22 cellular contexts compared by ENCODE assay signal in genomic region chr19:51727349-51727880, GRCh38. TPM values are rescaled to one million over a fixed set of nuclear protein-coding genes. Genes with fewer than 3 reads are reported as not detected.
A peak's percentile ranks its signal among the peaks of the same experiment; 100 is the strongest.
DNase-seq lines count a peak whose midpoint lies in the region; ATAC-seq, FAIRE-seq and TF ChIP-seq lines count a peak whose summit lies in the region.
"Had no signal": no experiment of that assay in that cellular context is flagged by ENCODE, and none has a peak within 500 bp of the region (broad histone marks: within the 10 kb centered on the region; RNA-seq: fewer than 3 reads in every experiment).

No MANE protein-coding gene starts in this region.

- FAIRE-seq in K562 (lab: Jason Lieb, UNC) (no peak), urothelium cell line (lab: Jason Lieb, UNC) (no peak)
- FAIRE-seq: endometrium, G401.6, GM19239 had no signal

- CTCF ChIA-PET in K562 (lab: Yijun Ruan, JAX; ENCODE audit: low intra/inter-chr PET ratio), result no interaction called here
- CTCF ChIA-PET in activated naive CD4-positive, alpha-beta T cell treated with anti-CD3 and anti-CD28 coated beads, Interleukin-2, amount 10 ng/mL, durations not matched to agents 7 days and 5 days (lab: Charles Lee), result no interaction called here

- H3K9me1 ChIP-seq in K562 (ENCODE audit: control insufficient read depth, insufficient read depth, low read length), result no peaks in the 10 kb centered on the region

- peaks cover 29% of the 10 kb centered on the region for H3K27me3 Mint-ChIP-seq in activated naive CD4-positive, alpha-beta T cell treated with anti-CD3 and anti-CD28 coated beads, Interleukin-2, amount 10 ng/mL, durations not matched to agents 7 days and 5 days

- TF ChIP-seq EP300 in K562 (IDR thresholded peaks at IDR 0.05; ENCODE audit: low read length), result no peak

- no peaks in the 10 kb centered on the region for H3K79me2 ChIP-seq in K562 (ENCODE audit: control insufficient read depth, insufficient read depth, low read length)

- no peak overlapping the region for H3K27ac ChIP-seq in K562 (ENCODE audit: extremely low read depth, low read depth, low read length)
- peak overlapping the region; percentile 91 for H3K27ac ChIP-seq in foreskin keratinocyte
- H3K27ac ChIP-seq: left lung, PC-9, tibial nerve had no signal

- peaks cover 21% of the 10 kb centered on the region for H3K9me3 Mint-ChIP-seq in activated naive CD4-positive, alpha-beta T cell treated with anti-CD3 and anti-CD28 coated beads, Interleukin-2, amount 10 ng/mL, durations not matched to agents 7 days and 5 days

- POLR2A ChIA-PET in K562 (lab: Yijun Ruan, JAX), result interaction anchor here (0.9 kb wide), 1 partner anchor 10 kb away, joined by 4 read pairs; no protein-coding TSS in a partner anchor

- no peak for TF ChIP-seq RAD21 in K562 (CRISPR knock-in tag; conservative IDR thresholded peaks at IDR 0.05 in 1 of 2, IDR thresholded peaks at IDR 0.05 in 1 of 2)

- H3K9ac ChIP-seq in K562 (ENCODE audit: insufficient read depth in 1 of 2, low read depth in 2 of 2, low read length in 2 of 2), result no peak overlapping the region

- ATAC-seq in K562 (no peak), foreskin keratinocyte (no peak), GM21737 (IDR thresholded peaks at IDR 0.05; ENCODE audit: unreplicated experiment) (no peak), Right ventricle myocardium inferior (no peak)
- ATAC-seq: activated naive CD4-positive, alpha-beta T cell treated with anti-CD3 and anti-CD28 coated beads, Interleukin-2, amount 50 U/mL, for 72 hours; left lung; natural killer cell had no signal

- WGBS in K562 (ENCODE audit: insufficient coverage, low coverage, missing lambda C conversion rate), result 32% methylated on average over 7 of the region's 7 CpGs

- no peaks in the 10 kb centered on the region for H3K36me3 ChIP-seq in K562 (ENCODE audit: control insufficient read depth, insufficient read depth, low read length)
- H3K36me3 ChIP-seq: left lung, tibial nerve had no signal

- H3K27ac Mint-ChIP-seq in activated naive CD4-positive, alpha-beta T cell treated with anti-CD3 and anti-CD28 coated beads, Interleukin-2, amount 10 ng/mL, durations not matched to agents 7 days and 5 days, result no peak overlapping the region
- H3K27ac Mint-ChIP-seq: activated naive CD4-positive, alpha-beta T cell treated with anti-CD3 and anti-CD28 coated beads, Interleukin-2, amount 50 U/mL, for 72 hours; natural killer cell had no signal

- peaks cover 12 to 29% of the 10 kb centered on the region in 2 experiments; a peak in 4 of 5 replicates for H3K4me1 ChIP-seq in K562 (replicated peaks in 1 of 2; ENCODE audit: control insufficient read depth in 2 of 2, insufficient read depth in 2 of 2, low read length in 2 of 2)
- peaks cover 7% of the 10 kb centered on the region for H3K4me1 ChIP-seq in foreskin keratinocyte
- H3K4me1 ChIP-seq: left lung had no signal

- in situ Hi-C loops in K562 (cut with MboI), result no loop called here

- no peak for TF ChIP-seq POLR2A in K562 (conservative IDR thresholded peaks at IDR 0.05)

- H3K4me3 ChIP-seq in K562, result no peak overlapping the region
- H3K4me3 ChIP-seq: left lung, PC-9, tibial nerve had no signal

- H3K9me3 ChIP-seq in K562 (replicated peaks; ENCODE audit: control insufficient read depth, insufficient read depth, low read depth, low read length), result no peaks in the 10 kb centered on the region

- intact Hi-C loops in K562 (cut with micrococcal nuclease), result no loop called here
- intact Hi-C loops in Right ventricle myocardium inferior (cut with DNase I), result no loop called here

- H3K4me1 Mint-ChIP-seq in activated naive CD4-positive, alpha-beta T cell treated with anti-CD3 and anti-CD28 coated beads, Interleukin-2, amount 10 ng/mL, durations not matched to agents 7 days and 5 days, result no peaks in the 10 kb centered on the region
- H3K4me1 Mint-ChIP-seq: CD8-positive, alpha-beta memory T cell; natural killer cell had no signal

- H2AFZ ChIP-seq in K562 (ENCODE audit: low read depth, low read length), result no peak overlapping the region
- H2AFZ ChIP-seq: PC-9 had no signal

- H3K36me3 Mint-ChIP-seq in activated naive CD4-positive, alpha-beta T cell treated with anti-CD3 and anti-CD28 coated beads, Interleukin-2, amount 10 ng/mL, durations not matched to agents 7 days and 5 days, result no peaks in the 10 kb centered on the region
- H3K36me3 Mint-ChIP-seq: natural killer cell had no signal

- no TSS peak for BruUV-seq in K562 (replicated peaks; lab: Mats Ljungman, UMichigan)

- no peaks in the 10 kb centered on the region for H4K20me1 ChIP-seq in K562 (replicated peaks; ENCODE audit: control insufficient read depth, insufficient read depth, low read length)

- DNase-seq in HS-27A (ENCODE audit: low read depth) (peak; percentile 64), K562 (ENCODE audit: extremely low read depth in 1 of 4, low spot score in 3 of 4) (no peak), foreskin keratinocyte (peak in 1 of 2 donors; percentile 53), urothelium cell line (ENCODE audit: low spot score) (peak; percentile 36), Right ventricle myocardium inferior (ENCODE audit: missing footprints) (no peak)
- no peak for DNase-seq in activated naive CD4-positive, alpha-beta T cell treated with anti-CD3 and anti-CD28 coated beads, Interleukin-2, amount 10 ng/mL, durations not matched to agents 7 days and 5 days
- DNase-seq: activated CD8-positive, alpha-beta memory T cell treated with anti-CD3 and anti-CD28 coated beads, Interleukin-2, amount 50 U/mL, for 4 hours; CD8-positive, alpha-beta memory T cell; central memory CD4-positive, alpha-beta T cell; KBM-7; left lung; natural killer cell; NCI-H1694; NCI-H510A treated with DMSO at 0.1 percent for 48 hours; T-helper 1 cell had no signal

- TF ChIP-seq CTCF in K562 (IDR thresholded peaks at IDR 0.05 in 2 of 3, conservative IDR thresholded peaks at IDR 0.05 in 1 of 3; ENCODE audit: insufficient read depth in 2 of 3, low read depth in 1 of 3, low read length in 3 of 3) (no peak), foreskin keratinocyte (conservative IDR thresholded peaks at IDR 0.05) (no peak)

- H3K4me3 Mint-ChIP-seq in activated naive CD4-positive, alpha-beta T cell treated with anti-CD3 and anti-CD28 coated beads, Interleukin-2, amount 10 ng/mL, durations not matched to agents 7 days and 5 days, result no peak overlapping the region
- H3K4me3 Mint-ChIP-seq: natural killer cell had no signal

- H3K27me3 ChIP-seq in K562 (ENCODE audit: control insufficient read depth in 2 of 2, insufficient read depth in 2 of 2, low read length in 2 of 2), result peaks cover 0 to 4% of the 10 kb centered on the region in 2 experiments; a peak in 1 of 5 replicates
- peaks cover 26% of the 10 kb centered on the region for H3K27me3 ChIP-seq in foreskin keratinocyte

- H3K4me2 ChIP-seq in K562 (ENCODE audit: insufficient read depth, low read length), result no peak overlapping the region
- H3K4me2 ChIP-seq: PC-9 had no signal

RNA-seq across cellular contexts. Expression of gene HAS1, which starts 3.6 kb away (rescaled TPM):
- 0.65 and 0.79 TPM in 2 replicates for total RNA-seq in K562 (2011; cell fraction: chromatin; rRNA removed; ENCODE audit: low replicate concordance)
- 0.53 and 1.3 TPM in 2 replicates for total RNA-seq in K562 (2011; cell fraction: nucleolus; rRNA removed)
- total RNA-seq in K562 (2011; cell fraction: nucleoplasm; rRNA removed), result 0.51 TPM in 1 of 2 replicates, not detected in the other
- total RNA-seq in K562 (2014; rRNA removed) (not detected in 2 replicates), K562 (2014; rRNA removed; fragmentation: Illumina TruSeq; extraction: Trizol) (not detected in 2 replicates), K562 (2015; rRNA removed; fragmentation: Illumina TruSeq; extraction: Trizol) (0.08 TPM in 1 of 2 replicates, not detected in the other), K562 (2021) (0.09 and 0.18 TPM in 2 replicates), foreskin keratinocyte (not detected in 2 replicates), Right ventricle myocardium inferior (0.57 TPM)
- polyA plus RNA-seq in K562 (2011; rRNA removed) (0.22 and 0.27 TPM in 2 replicates), K562 (2014; fragmentation: Illumina TruSeq; extraction: Trizol) (not detected in 2 replicates), K562 (2014; fragmentation: Nextera tagmentation; extraction: Ambion mirVana) (not detected), K562 (2014; rRNA removed) (0.05 TPM in 1 of 2 replicates, not detected in the other), foreskin keratinocyte (not detected in 2 replicates)
- polyA plus RNA-seq in K562 (2011; cell fraction: cytosol; rRNA removed), result 0.28 and 1.00 TPM in 2 replicates
- polyA plus RNA-seq in K562 (2011; cell fraction: nucleus; rRNA removed), result 0.13 and 0.61 TPM in 2 replicates
- 0.18 and 0.22 TPM in 2 replicates for polyA plus RNA-seq in K562 (2012)
- polyA minus RNA-seq in K562 (2011; rRNA and poly(A)+ RNA removed), result 0.28 TPM in 1 of 2 replicates, not detected in the other
- not detected in 2 replicates for polyA minus RNA-seq in K562 (2011; cell fraction: cytosol; rRNA and poly(A)+ RNA removed)
- polyA minus RNA-seq in K562 (2011; cell fraction: nucleus; rRNA and poly(A)+ RNA removed), result not detected in 2 replicates
- total RNA-seq: activated naive CD4-positive, alpha-beta T cell treated with anti-CD3 and anti-CD28 coated beads, Interleukin-2, amount 50 U/mL, for 72 hours; CD8-positive, alpha-beta memory T cell; natural killer cell; PC-9 had no signal
- polyA plus RNA-seq: CD8-positive, alpha-beta memory T cell had no signal

RNA-seq across cellular contexts. Expression of gene FPR1, which starts 24.3 kb away (rescaled TPM):
- not detected in 2 replicates for total RNA-seq in K562 (2011; cell fraction: chromatin; rRNA removed; ENCODE audit: low replicate concordance)
- total RNA-seq in K562 (2011; cell fraction: nucleolus; rRNA removed), result not detected in 2 replicates
- not detected in 2 replicates for total RNA-seq in K562 (2011; cell fraction: nucleoplasm; rRNA removed)
- total RNA-seq in K562 (2014; rRNA removed), result not detected in 2 replicates
- total RNA-seq in K562 (2014; rRNA removed; fragmentation: Illumina TruSeq; extraction: Trizol), result not detected in 2 replicates
- 0.25 TPM in 1 of 2 replicates, not detected in the other for total RNA-seq in K562 (2015; rRNA removed; fragmentation: Illumina TruSeq; extraction: Trizol)
- total RNA-seq in K562 (2021), result 0.18 TPM in 1 of 2 replicates, not detected in the other
- 0.04 TPM in 1 of 2 replicates, not detected in the other for polyA plus RNA-seq in K562 (2011; rRNA removed)
- 0.07 and 0.12 TPM in 2 replicates for polyA plus RNA-seq in K562 (2011; cell fraction: cytosol; rRNA removed)
- not detected in 2 replicates for polyA plus RNA-seq in K562 (2011; cell fraction: nucleus; rRNA removed)
- polyA plus RNA-seq in K562 (2012), result 0.07 and 0.19 TPM in 2 replicates
- 0.06 and 0.12 TPM in 2 replicates for polyA plus RNA-seq in K562 (2014; fragmentation: Illumina TruSeq; extraction: Trizol)
- polyA plus RNA-seq in K562 (2014; fragmentation: Nextera tagmentation; extraction: Ambion mirVana), result under 1 TPM; 0.10 to 0.14 TPM
- polyA plus RNA-seq in K562 (2014; rRNA removed), result 1.7 TPM in 1 of 2 replicates, not detected in the other
- 0.14 and 0.15 TPM in 2 replicates for polyA minus RNA-seq in K562 (2011; rRNA and poly(A)+ RNA removed)
- polyA minus RNA-seq in K562 (2011; cell fraction: cytosol; rRNA and poly(A)+ RNA removed), result not detected in 2 replicates
- polyA minus RNA-seq in K562 (2011; cell fraction: nucleus; rRNA and poly(A)+ RNA removed), result not detected in 2 replicates
- 0.46 TPM in 1 of 2 replicates, not detected in the other for total RNA-seq in foreskin keratinocyte
- polyA plus RNA-seq in foreskin keratinocyte, result 0.40 TPM in 1 of 2 replicates, not detected in the other
- 5.3 TPM for total RNA-seq in Right ventricle myocardium inferior
- total RNA-seq: activated naive CD4-positive, alpha-beta T cell treated with anti-CD3 and anti-CD28 coated beads, Interleukin-2, amount 50 U/mL, for 72 hours; CD8-positive, alpha-beta memory T cell; PC-9 had no signal
- polyA plus RNA-seq: CD8-positive, alpha-beta memory T cell had no signal

RNA-seq across cellular contexts. Expression of gene FPR2, which starts 33.6 kb away (rescaled TPM):
- not detected in 2 replicates for total RNA-seq in K562 (2011; cell fraction: chromatin; rRNA removed; ENCODE audit: low replicate concordance)
- total RNA-seq in K562 (2011; cell fraction: nucleolus; rRNA removed), result not detected in 2 replicates
- not detected in 2 replicates for total RNA-seq in K562 (2011; cell fraction: nucleoplasm; rRNA removed)
- not detected in 2 replicates for total RNA-seq in K562 (2014; rRNA removed)
- not detected in 2 replicates for total RNA-seq in K562 (2014; rRNA removed; fragmentation: Illumina TruSeq; extraction: Trizol)
- total RNA-seq in K562 (2015; rRNA removed; fragmentation: Illumina TruSeq; extraction: Trizol), result not detected in 2 replicates
- not detected in 2 replicates for total RNA-seq in K562 (2021)
- polyA plus RNA-seq in K562 (2011; rRNA removed), result not detected in 2 replicates
- polyA plus RNA-seq in K562 (2011; cell fraction: cytosol; rRNA removed), result 0.07 TPM in 1 of 2 replicates, not detected in the other
- polyA plus RNA-seq in K562 (2011; cell fraction: nucleus; rRNA removed), result not detected in 2 replicates
- 0.04 and 0.12 TPM in 2 replicates for polyA plus RNA-seq in K562 (2012)
- not detected in 2 replicates for polyA plus RNA-seq in K562 (2014; fragmentation: Illumina TruSeq; extraction: Trizol)
- polyA plus RNA-seq in K562 (2014; fragmentation: Nextera tagmentation; extraction: Ambion mirVana), result under 1 TPM; 0.03 to 0.07 TPM
- polyA plus RNA-seq in K562 (2014; rRNA removed), result 0.15 and 0.19 TPM in 2 replicates
- polyA minus RNA-seq in K562 (2011; rRNA and poly(A)+ RNA removed), result not detected in 2 replicates
- not detected in 2 replicates for polyA minus RNA-seq in K562 (2011; cell fraction: cytosol; rRNA and poly(A)+ RNA removed)
- polyA minus RNA-seq in K562 (2011; cell fraction: nucleus; rRNA and poly(A)+ RNA removed), result not detected in 2 replicates
- not detected in 2 replicates for total RNA-seq in foreskin keratinocyte
- not detected in 2 replicates for polyA plus RNA-seq in foreskin keratinocyte
- total RNA-seq in Right ventricle myocardium inferior, result 0.95 TPM
- total RNA-seq: activated naive CD4-positive, alpha-beta T cell treated with anti-CD3 and anti-CD28 coated beads, Interleukin-2, amount 50 U/mL, for 72 hours; CD8-positive, alpha-beta memory T cell; PC-9 had no signal
- polyA plus RNA-seq: CD8-positive, alpha-beta memory T cell had no signal

RNA-seq across cellular contexts. Expression of gene SPACA6, which starts 34.3 kb away (rescaled TPM):
- total RNA-seq in K562 (2011; cell fraction: chromatin; rRNA removed; ENCODE audit: low replicate concordance), result 25.4 and 53.9 TPM in 2 replicates
- total RNA-seq in K562 (2011; cell fraction: nucleolus; rRNA removed), result 33.2 and 42.4 TPM in 2 replicates
- total RNA-seq in K562 (2011; cell fraction: nucleoplasm; rRNA removed), result 38.6 and 44.8 TPM in 2 replicates
- total RNA-seq in K562 (2014; rRNA removed) (11.4 and 15.6 TPM in 2 replicates), K562 (2014; rRNA removed; fragmentation: Illumina TruSeq; extraction: Trizol) (3.0 and 3.4 TPM in 2 replicates), K562 (2015; rRNA removed; fragmentation: Illumina TruSeq; extraction: Trizol) (5.8 TPM in 2 replicates), K562 (2021) (14.2 and 16.2 TPM in 2 replicates), foreskin keratinocyte (4.1 and 5.2 TPM in 2 replicates), Right ventricle myocardium inferior (14.6 TPM)
- polyA plus RNA-seq in K562 (2011; rRNA removed) (7.3 and 10.9 TPM in 2 replicates), K562 (2014; fragmentation: Illumina TruSeq; extraction: Trizol) (5.9 and 6.2 TPM in 2 replicates), K562 (2014; fragmentation: Nextera tagmentation; extraction: Ambion mirVana) (1 to 10 TPM; 1.3 to 1.4 TPM), K562 (2014; rRNA removed) (17.3 and 27.0 TPM in 2 replicates), foreskin keratinocyte (4.6 and 6.5 TPM in 2 replicates)
- polyA plus RNA-seq in K562 (2011; cell fraction: cytosol; rRNA removed), result 5.7 and 10.0 TPM in 2 replicates
- 60.9 and 80.4 TPM in 2 replicates for polyA plus RNA-seq in K562 (2011; cell fraction: nucleus; rRNA removed)
- polyA plus RNA-seq in K562 (2012), result 17.3 and 20.1 TPM in 2 replicates
- 3.5 and 4.2 TPM in 2 replicates for polyA minus RNA-seq in K562 (2011; rRNA and poly(A)+ RNA removed)
- 1.4 and 5.6 TPM in 2 replicates for polyA minus RNA-seq in K562 (2011; cell fraction: cytosol; rRNA and poly(A)+ RNA removed)
- 13.5 and 14.4 TPM in 2 replicates for polyA minus RNA-seq in K562 (2011; cell fraction: nucleus; rRNA and poly(A)+ RNA removed)

Comparison
In these comparisons a context has a peak if more than half of its experiments do, and no peak if none do; other contexts are left out.
1. DNase-seq: peak in HS-27A (single experiment) and urothelium cell line (single experiment); none in K562 (0 of 4), activated naive CD4-positive, alpha-beta T cell treated with anti-CD3 and anti-CD28 coated beads, Interleukin-2, amount 10 ng/mL, durations not matched to agents 7 days and 5 days (single experiment) and Right ventricle myocardium inferior (single experiment).